8 cellular contexts compared by ENCODE assay signal in genomic region chr5:95620030-95620869, GRCh38. TPM values are rescaled to one million over a fixed set of nuclear protein-coding genes. Genes with fewer than 3 reads are reported as not detected.
A peak's percentile ranks its signal among the peaks of the same experiment; 100 is the strongest.
DNase-seq lines count a peak whose midpoint lies in the region; ATAC-seq, FAIRE-seq and TF ChIP-seq lines count a peak whose summit lies in the region.

TSS of gene GPR150 (plus strand) at chr5:95620087. CDS start at chr5:95620276, 189 bp downstream.

- peak within 1 kb of the TSS; percentile 57 to 72 for H3K9ac ChIP-seq in colonic mucosa (ENCODE audit: low read depth in 2 of 2, low read length in 2 of 2)

- H3K4me3 ChIP-seq in colonic mucosa (peak within 1 kb of the TSS; percentile 66), lower lobe of right lung (peak within 1 kb of the TSS; percentile 70)

- H3K9me3 ChIP-seq in colonic mucosa (no peaks in the 10 kb centered on the region), lower lobe of right lung (no peaks in the 10 kb centered on the region)

- H3K27me3 Mint-ChIP-seq in WTC11 (ENCODE audit: low read depth), result peaks cover 64% of the 10 kb centered on the region

- no peak for TF ChIP-seq CTCF in GM10248 (IDR thresholded peaks at IDR 0.05; ENCODE audit: control extremely low read depth, extremely low read depth, low read depth, missing control alignments)
- no peak for TF ChIP-seq CTCF in WTC11 (IDR thresholded peaks at IDR 0.05)
- no peak for TF ChIP-seq CTCF in colonic mucosa (IDR thresholded peaks at IDR 0.05)
- TF ChIP-seq CTCF in lower lobe of right lung (IDR thresholded peaks at IDR 0.05), result no peak

- H3K36me3 ChIP-seq in colonic mucosa, result no peaks in the 10 kb centered on the region
- no peaks in the 10 kb centered on the region for H3K36me3 ChIP-seq in lower lobe of right lung

- CTCF ChIA-PET in GM10248 (lab: Yijun Ruan, JAX), result interaction anchor here (5.2 kb wide), 1 partner anchor 23 kb away, joined by 42 read pairs; no protein-coding TSS in a partner anchor
- CTCF ChIA-PET in WTC11 (lab: Charles Lee), result no interaction called here

- intact Hi-C loops in colonic mucosa (cut with DNase I) (no loop called here), lower lobe of right lung (cut with DNase I) (no loop called here)

- peaks cover 5% of the 10 kb centered on the region for H3K9me3 Mint-ChIP-seq in WTC11

- H3K4me1 Mint-ChIP-seq in WTC11, result peaks cover 23% of the 10 kb centered on the region

- FAIRE-seq in RCC 7860 (lab: Jason Lieb, UNC), result no peak

- H3K27me3 ChIP-seq in colonic mucosa (no peaks in the 10 kb centered on the region), lower lobe of right lung (ENCODE audit: low read depth) (no peaks in the 10 kb centered on the region)

- peak within 1 kb of the TSS; percentile 80 for H3K4me3 Mint-ChIP-seq in WTC11

- no peak within 1 kb of the TSS for H3K27ac Mint-ChIP-seq in WTC11

- no peak within 1 kb of the TSS for H3K27ac ChIP-seq in colonic mucosa
- H3K27ac ChIP-seq in lower lobe of right lung, result peak within 1 kb of the TSS; percentile 74

- ATAC-seq in GM21723 (IDR thresholded peaks at IDR 0.05; ENCODE audit: unreplicated experiment), result peak; percentile 69
- peak; percentile 67 for ATAC-seq in WTC11
- ATAC-seq in lower lobe of right lung, result peak; percentile 78 to 84

- POLR2A ChIA-PET in GM10248 (lab: Yijun Ruan, JAX) (no interaction called here), WTC11 (lab: Charles Lee) (interaction anchor here (0.6 kb wide), 1 partner anchor 725 kb away, joined by 5 read pairs; no protein-coding TSS in a partner anchor)

- H3K4me1 ChIP-seq in colonic mucosa (peaks cover 4% of the 10 kb centered on the region), lower lobe of right lung (peaks cover 23% of the 10 kb centered on the region)

- H3K36me3 Mint-ChIP-seq in WTC11, result no peaks in the 10 kb centered on the region; the same call in 1 of the 2 replicates

- DNase-seq in GM10248 (ENCODE audit: extremely low spot score) (peak; percentile 76), LHCN-M2 (ENCODE audit: low read depth) (peak; percentile 73), WTC11 (ENCODE audit: low spot score) (peak; percentile 59), colonic mucosa (peak; percentile 58), lower lobe of right lung (peak; percentile 79), RCC 7860 (ENCODE audit: low spot score) (no peak)
- peak; percentile 27 for DNase-seq in stimulated activated CD8-positive, alpha-beta memory T cell treated with anti-CD3 and anti-CD28 coated beads, Interleukin-12 subunit alpha, Interleukin-12 subunit beta, amount 100 ng/mL, for 1 hour (ENCODE audit: low read depth)

TF ChIP-seq in WTC11, 78 proteins besides CTCF, POLR2A, EP300 and RAD21 (continues in another document):
- 0 out of 2 replicates have a peak, but pooled peaks have one; percentile 15 for TF ChIP-seq NR2C2 (CRISPR knock-in tag; IDR thresholded peaks at IDR 0.05)
- 0 out of 2 replicates have a peak, but pooled peaks have one; percentile 22 for TF ChIP-seq STAT6 (CRISPR knock-in tag; conservative IDR thresholded peaks at IDR 0.05; ENCODE audit: low read depth)
- TF ChIP-seq USF2 (CRISPR knock-in tag; IDR thresholded peaks at IDR 0.05), result 0 out of 2 replicates have a peak, but pooled peaks have one; percentile 19
- TF ChIP-seq IRF1 (CRISPR knock-in tag; IDR thresholded peaks at IDR 0.05), result peak; percentile 62; the same call in 1 of the 2 replicates
- no peak for TF ChIP-seq ZNF121 (CRISPR knock-in tag; IDR thresholded peaks at IDR 0.05)
- no peak for TF ChIP-seq TCF7 (CRISPR knock-in tag; IDR thresholded peaks at IDR 0.05; ENCODE audit: low read depth)
- TF ChIP-seq ZSCAN18 (CRISPR knock-in tag; IDR thresholded peaks at IDR 0.05), result no peak
- TF ChIP-seq AFF4 (CRISPR knock-in tag; IDR thresholded peaks at IDR 0.05; ENCODE audit: borderline replicate concordance), result 0 out of 2 replicates have a peak, but pooled peaks have one; percentile 64
- TF ChIP-seq ZNF263 (CRISPR knock-in tag; IDR thresholded peaks at IDR 0.05; ENCODE audit: low read depth), result peak; percentile 9; the same call in 1 of the 2 replicates
- TF ChIP-seq CREM (CRISPR knock-in tag; IDR thresholded peaks at IDR 0.05), result peak; percentile 13; the same call in 1 of the 2 replicates
- TF ChIP-seq MAX (CRISPR knock-in tag; IDR thresholded peaks at IDR 0.05), result peak; percentile 70
- 0 out of 2 replicates have a peak, but pooled peaks have one; percentile 20 for TF ChIP-seq ELF4 (CRISPR knock-in tag; IDR thresholded peaks at IDR 0.05; ENCODE audit: low read depth)
- TF ChIP-seq NR1H2 (CRISPR knock-in tag; IDR thresholded peaks at IDR 0.05), result no peak
- no peak; the same call in 1 of the 2 replicates for TF ChIP-seq IRF2 (CRISPR knock-in tag; IDR thresholded peaks at IDR 0.05; ENCODE audit: borderline replicate concordance, low read depth)
- TF ChIP-seq ETV6 (CRISPR knock-in tag; IDR thresholded peaks at IDR 0.05), result peak; percentile 39; the same call in 1 of the 2 replicates

RNA-seq across cellular contexts. Expression of gene GPR150, which starts in this region (rescaled TPM):
- total RNA-seq in LHCN-M2 (2014; rRNA removed) (1.3 and 1.6 TPM in 2 replicates), WTC11 (2021) (0.09 to 0.13 TPM (median 0.11 TPM) in 3 replicates), colonic mucosa (under 1 TPM; 0.27 to 0.52 TPM), lower lobe of right lung (0.18 TPM)
- polyA plus RNA-seq in LHCN-M2 (2012), result 0.33 TPM

Comparison
In these comparisons a context has a peak if more than half of its experiments do, and no peak if none do; other contexts are left out.
1. Peak in DNase-seq and ATAC-seq in WTC11; RNA of the gene not detected or under 1 TPM.
2. Peak in DNase-seq, H3K4me3 ChIP-seq and H3K9ac ChIP-seq in colonic mucosa; RNA of the gene not detected or under 1 TPM.
3. Peak in DNase-seq, ATAC-seq, H3K4me3 ChIP-seq and H3K27ac ChIP-seq in lower lobe of right lung; RNA of the gene not detected or under 1 TPM.